Comparison of ENCODE assay signal across 21 cellular contexts in genomic region chr1:156868341-156868740, GRCh38. TPM values are rescaled to one million over a fixed set of nuclear protein-coding genes. Genes with fewer than 3 reads are reported as not detected.
"Had no signal": no experiment of that assay in that cellular context is flagged by ENCODE, and none has a peak within 500 bp of the region (broad histone marks: within the 10 kb centered on the region; RNA-seq: fewer than 3 reads in every experiment).

No MANE protein-coding gene starts in this region.

- H3K4me1 Mint-ChIP-seq: activated B cell treated with CpG ODN at 0.5 μM for 24 hours had no signal

- ATAC-seq: left lung; naive thymus-derived CD8-positive, alpha-beta T cell; stimulated activated memory B cell treated with anti-CD40 and anti-IgM and Interleukin-4, amounts not matched to agents 10 μg/mL and 1 μg/mL and 100 μg/mL, for 72 hours had no signal

- H3K36me3 ChIP-seq: esophagus squamous epithelium, left lung had no signal

- H3K4me1 ChIP-seq: esophagus squamous epithelium, left lung had no signal

- H3K27ac ChIP-seq: esophagus squamous epithelium, left lung had no signal

- H3K36me3 Mint-ChIP-seq: naive thymus-derived CD8-positive, alpha-beta T cell; stimulated activated memory B cell treated with anti-CD40 and anti-IgM and Interleukin-4, amounts not matched to agents 10 μg/mL and 1 μg/mL and 100 μg/mL, for 72 hours had no signal

- DNase-seq: activated B cell treated with CpG ODN at 0.5 μM for 24 hours; activated CD4-positive, alpha-beta T cell treated with anti-CD3 and anti-CD28 coated beads for 48 hours; activated CD8-positive, alpha-beta memory T cell treated with anti-CD3 and anti-CD28 coated beads for 24 hours; activated naive CD4-positive, alpha-beta T cell; aorta; cortex of kidney; effector CD4-positive, alpha-beta T cell; esophagus squamous epithelium; hippocampal formation; naive thymus-derived CD8-positive, alpha-beta T cell; nucleus accumbens; posterior cingulate gyrus; stimulated activated CD4-positive, alpha-beta T cell treated with anti-CD3 and anti-CD28 coated beads, Interleukin-2, amount 100 ng/mL, for 48 hours had no signal

- H3K9me3 ChIP-seq: esophagus squamous epithelium, left lung had no signal

- H3K4me3 Mint-ChIP-seq: activated B cell treated with CpG ODN at 0.5 μM for 24 hours; naive thymus-derived CD8-positive, alpha-beta T cell; stimulated activated memory B cell treated with anti-CD40 and anti-IgM and Interleukin-4, amounts not matched to agents 10 μg/mL and 1 μg/mL and 100 μg/mL, for 72 hours had no signal

- FAIRE-seq: keratinocyte, TTC549 had no signal

- H3K9me3 Mint-ChIP-seq: activated B cell treated with CpG ODN at 0.5 μM for 24 hours; naive thymus-derived CD8-positive, alpha-beta T cell; stimulated activated memory B cell treated with anti-CD40 and anti-IgM and Interleukin-4, amounts not matched to agents 10 μg/mL and 1 μg/mL and 100 μg/mL, for 72 hours had no signal

- H3K4me3 ChIP-seq: esophagus squamous epithelium, left lung had no signal

- H3K27ac Mint-ChIP-seq: activated B cell treated with CpG ODN at 0.5 μM for 24 hours; stimulated activated memory B cell treated with anti-CD40 and anti-IgM and Interleukin-4, amounts not matched to agents 10 μg/mL and 1 μg/mL and 100 μg/mL, for 72 hours had no signal

RNA-seq across cellular contexts. Expression of gene NTRK1, which starts 7.7 kb away (rescaled TPM):
- total RNA-seq: fibroblast of villous mesenchyme; naive thymus-derived CD8-positive, alpha-beta T cell had no signal

RNA-seq across cellular contexts. Expression of gene INSRR, which starts 9.4 kb away (rescaled TPM):
- total RNA-seq: activated B cell treated with CpG ODN at 0.5 μM for 24 hours; esophagus squamous epithelium; fibroblast of villous mesenchyme; glomerular endothelial cell; left lung; naive thymus-derived CD8-positive, alpha-beta T cell had no signal
- polyA plus RNA-seq: aorta; keratinocyte; naive thymus-derived CD8-positive, alpha-beta T cell had no signal

RNA-seq across cellular contexts. Expression of gene PEAR1, which starts 25.2 kb away (rescaled TPM):
- total RNA-seq: activated B cell treated with CpG ODN at 0.5 μM for 24 hours had no signal
- polyA plus RNA-seq: naive thymus-derived CD8-positive, alpha-beta T cell had no signal

RNA-seq across cellular contexts. Expression of gene SH2D2A, which starts 51.7 kb away (rescaled TPM):
- total RNA-seq: fibroblast of villous mesenchyme, skeletal muscle tissue had no signal

RNA-seq across cellular contexts. Expression of gene LRRC71, which starts 52.1 kb away (rescaled TPM):
- total RNA-seq: activated B cell treated with CpG ODN at 0.5 μM for 24 hours; esophagus squamous epithelium; fibroblast of villous mesenchyme; naive thymus-derived CD8-positive, alpha-beta T cell; skeletal muscle tissue; ureter had no signal
- polyA plus RNA-seq: keratinocyte; naive thymus-derived CD8-positive, alpha-beta T cell had no signal
